1 cellular context compared by ENCODE assay signal in the genomic region with DNA sequence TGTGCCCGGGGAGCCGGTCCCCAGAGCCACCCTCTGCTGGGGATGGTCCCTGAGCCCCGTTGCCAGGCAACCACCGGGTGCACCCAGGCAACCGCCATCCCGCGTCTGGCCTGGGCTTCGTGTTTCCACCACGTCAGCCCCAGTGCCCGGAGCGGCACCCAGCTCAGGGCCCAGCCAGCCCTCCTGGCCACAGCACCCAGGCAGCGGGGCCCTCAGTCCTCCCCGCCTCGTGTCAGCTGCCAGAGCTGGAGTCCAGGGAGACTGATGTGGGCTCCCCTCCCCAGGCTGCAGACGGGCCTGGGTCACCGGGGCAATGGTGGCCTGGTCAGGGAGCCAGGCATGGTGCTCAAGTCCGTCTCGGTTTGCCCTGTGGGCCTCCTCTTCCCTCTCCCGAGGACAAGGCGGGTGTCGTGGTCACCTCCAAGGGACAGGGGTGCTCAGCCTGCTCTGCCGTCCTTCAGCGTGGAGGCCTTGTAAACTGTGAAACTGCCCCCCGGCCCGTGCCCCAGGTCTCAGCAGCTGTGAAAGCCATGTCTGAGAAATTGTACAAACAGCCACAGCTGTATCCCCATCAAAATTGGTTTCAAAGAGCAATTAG.
TF ChIP-seq lines count a peak whose summit lies in the region.

No MANE protein-coding gene starts in this region.

TF ChIP-seq in A549, 52 proteins besides CTCF, POLR2A, EP300 and RAD21 (continued from another document):
- TF ChIP-seq ELK1 (IDR thresholded peaks at IDR 0.05; ENCODE audit: low read depth, low read length) = no peak
TF ChIP-seq in A549: peak in this region for 0.
